In genomic region chr9:16029056-16029615, GRCh38 we compare ENCODE assay signal across 1 cellular context.
TF ChIP-seq lines count a peak whose summit lies in the region.

No MANE protein-coding gene starts in this region.

TF ChIP-seq in HepG2, 621 proteins besides CTCF, POLR2A, EP300 and RAD21:
- no peak for TF ChIP-seq ZNF503 (CRISPR knock-in tag; IDR thresholded peaks at IDR 0.05)
- no peak for TF ChIP-seq HMG20A (CRISPR knock-in tag; IDR thresholded peaks at IDR 0.05; ENCODE audit: borderline replicate concordance)
- TF ChIP-seq TBL1XR1 (IDR thresholded peaks at IDR 0.05; ENCODE audit: borderline replicate concordance, low read length, partially characterized antibody), result no peak
- TF ChIP-seq ZNF281 (CRISPR knock-in tag; IDR thresholded peaks at IDR 0.05; ENCODE audit: borderline replicate concordance), result no peak
- TF ChIP-seq NR2C2 (CRISPR knock-in tag; IDR thresholded peaks at IDR 0.05; ENCODE audit: borderline replicate concordance), result no peak
- TF ChIP-seq NFYB (CRISPR knock-in tag; IDR thresholded peaks at IDR 0.05), result no peak
- TF ChIP-seq ZNF138 (CRISPR knock-in tag; IDR thresholded peaks at IDR 0.05; ENCODE audit: low read depth), result no peak
- TF ChIP-seq ZNF703 (CRISPR knock-in tag; IDR thresholded peaks at IDR 0.05; ENCODE audit: borderline replicate concordance), result no peak
- no peak for TF ChIP-seq SMAD3 (CRISPR knock-in tag; IDR thresholded peaks at IDR 0.05)
- TF ChIP-seq ZSCAN5A (CRISPR knock-in tag; IDR thresholded peaks at IDR 0.05; ENCODE audit: borderline replicate concordance), result no peak
- TF ChIP-seq SNAPC2 (CRISPR knock-in tag; IDR thresholded peaks at IDR 0.05), result no peak
- no peak for TF ChIP-seq ZNF160 (CRISPR knock-in tag; IDR thresholded peaks at IDR 0.05)
- no peak for TF ChIP-seq ZNF232 (CRISPR knock-in tag; IDR thresholded peaks at IDR 0.05; ENCODE audit: borderline replicate concordance)
- no peak for TF ChIP-seq ZSCAN20 (CRISPR knock-in tag; IDR thresholded peaks at IDR 0.05; ENCODE audit: borderline replicate concordance)
- TF ChIP-seq ZNF136 (CRISPR knock-in tag; IDR thresholded peaks at IDR 0.05; ENCODE audit: low read depth), result no peak
TF ChIP-seq in HepG2: peak in this region for 0.
